In genomic region chrX:117972681-117973080, GRCh38 we compare ENCODE assay signal across 1 cellular context.
TF ChIP-seq lines count a peak whose summit lies in the region.

No MANE protein-coding gene starts in this region.

TF ChIP-seq in WTC11, 78 proteins besides CTCF, POLR2A, EP300 and RAD21 (continued from another document):
- TF ChIP-seq AR (CRISPR knock-in tag; IDR thresholded peaks at IDR 0.05) (no peak), ZBTB43 (CRISPR knock-in tag; IDR thresholded peaks at IDR 0.05) (no peak), JUN (CRISPR knock-in tag; IDR thresholded peaks at IDR 0.05) (no peak), SMAD4 (CRISPR knock-in tag; IDR thresholded peaks at IDR 0.05) (no peak), NFE2L1 (CRISPR knock-in tag; IDR thresholded peaks at IDR 0.05) (no peak), NR3C1 (CRISPR knock-in tag; conservative IDR thresholded peaks at IDR 0.05; ENCODE audit: low read depth) (no peak), FOXP1 (CRISPR knock-in tag; IDR thresholded peaks at IDR 0.05; ENCODE audit: borderline replicate concordance) (no peak), IRF2 (CRISPR knock-in tag; IDR thresholded peaks at IDR 0.05; ENCODE audit: borderline replicate concordance, low read depth) (no peak)
- TF ChIP-seq, protein P1, sequence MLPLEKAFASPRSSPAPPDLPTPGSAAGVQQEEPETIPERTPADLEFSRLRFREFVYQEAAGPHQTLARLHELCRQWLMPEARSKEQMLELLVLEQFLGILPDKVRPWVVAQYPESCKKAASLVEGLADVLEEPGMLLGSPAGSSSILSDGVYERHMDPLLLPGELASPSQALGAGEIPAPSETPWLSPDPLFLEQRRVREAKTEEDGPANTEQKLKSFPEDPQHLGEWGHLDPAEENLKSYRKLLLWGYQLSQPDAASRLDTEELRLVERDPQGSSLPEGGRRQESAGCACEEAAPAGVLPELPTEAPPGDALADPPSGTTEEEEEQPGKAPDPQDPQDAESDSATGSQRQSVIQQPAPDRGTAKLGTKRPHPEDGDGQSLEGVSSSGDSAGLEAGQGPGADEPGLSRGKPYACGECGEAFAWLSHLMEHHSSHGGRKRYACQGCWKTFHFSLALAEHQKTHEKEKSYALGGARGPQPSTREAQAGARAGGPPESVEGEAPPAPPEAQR (CRISPR knock-in tag; IDR thresholded peaks at IDR 0.05): no peak
- TF ChIP-seq, protein P2, sequence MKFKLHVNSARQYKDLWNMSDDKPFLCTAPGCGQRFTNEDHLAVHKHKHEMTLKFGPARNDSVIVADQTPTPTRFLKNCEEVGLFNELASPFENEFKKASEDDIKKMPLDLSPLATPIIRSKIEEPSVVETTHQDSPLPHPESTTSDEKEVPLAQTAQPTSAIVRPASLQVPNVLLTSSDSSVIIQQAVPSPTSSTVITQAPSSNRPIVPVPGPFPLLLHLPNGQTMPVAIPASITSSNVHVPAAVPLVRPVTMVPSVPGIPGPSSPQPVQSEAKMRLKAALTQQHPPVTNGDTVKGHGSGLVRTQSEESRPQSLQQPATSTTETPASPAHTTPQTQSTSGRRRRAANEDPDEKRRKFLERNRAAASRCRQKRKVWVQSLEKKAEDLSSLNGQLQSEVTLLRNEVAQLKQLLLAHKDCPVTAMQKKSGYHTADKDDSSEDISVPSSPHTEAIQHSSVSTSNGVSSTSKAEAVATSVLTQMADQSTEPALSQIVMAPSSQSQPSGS (CRISPR knock-in tag; IDR thresholded peaks at IDR 0.05; ENCODE audit: borderline replicate concordance, low read depth): no peak
